In genomic region chr11:70233511-70233919, GRCh38 we compare ENCODE assay signal across 1 cellular context.
TF ChIP-seq lines count a peak whose summit lies in the region.

No MANE protein-coding gene starts in this region.

TF ChIP-seq in SK-N-SH treated with all-trans-retinoic acid at 6 μM for 48 hours, 23 proteins besides CTCF, POLR2A, EP300 and RAD21 (continued from another document):
- TF ChIP-seq PATZ1 (CRISPR knock-in tag; IDR thresholded peaks at IDR 0.05; ENCODE audit: borderline replicate concordance), result no peak
- no peak for TF ChIP-seq PPARA (CRISPR knock-in tag; IDR thresholded peaks at IDR 0.05; ENCODE audit: borderline replicate concordance)
- no peak for TF ChIP-seq ISL1 (CRISPR knock-in tag; IDR thresholded peaks at IDR 0.05)
- TF ChIP-seq ZFP30 (CRISPR knock-in tag; IDR thresholded peaks at IDR 0.05), result no peak
